ENCODE assay signal across 28 cellular contexts in the genomic region with DNA sequence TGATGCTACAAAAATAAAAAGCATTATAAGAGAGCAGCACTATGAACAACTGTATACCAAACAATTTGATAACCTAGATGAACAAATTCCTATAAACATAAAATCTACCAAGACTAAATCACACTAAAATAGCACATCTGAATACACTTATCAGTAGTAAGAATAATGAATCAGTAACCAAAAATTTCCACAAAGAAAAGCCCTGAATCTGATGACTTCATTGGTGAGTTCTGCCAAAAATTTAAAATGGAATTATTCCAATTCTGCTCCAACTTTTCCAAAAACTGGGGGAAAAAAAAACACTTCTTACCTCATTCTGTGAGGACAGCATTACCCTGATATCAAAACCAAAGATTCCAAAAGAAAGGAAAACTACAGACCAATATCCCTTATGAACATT.
DNase-seq lines count a peak whose midpoint lies in the region; ATAC-seq, FAIRE-seq and TF ChIP-seq lines count a peak whose summit lies in the region.
"Had no signal": no experiment of that assay in that cellular context is flagged by ENCODE, and none has a peak within 500 bp of the region (broad histone marks: within the 10 kb centered on the region; RNA-seq: fewer than 3 reads in every experiment).

No MANE protein-coding gene starts in this region.

- no TSS peak for BruUV-seq in IMR-90 (replicated peaks; lab: Mats Ljungman, UMichigan)

- H4K91ac ChIP-seq in IMR-90 (ENCODE audit: insufficient read depth, low read depth, low read length), result no peak overlapping the region

- no peaks in the 10 kb centered on the region for H4K20me1 ChIP-seq in IMR-90 (ENCODE audit: insufficient read depth, low read length)

- H4K5ac ChIP-seq in IMR-90 (ENCODE audit: low read depth, low read length), result no peak overlapping the region

- no peaks in the 10 kb centered on the region for H3K27me3 Mint-ChIP-seq in activated T-helper 17 cell treated with anti-CD3 and anti-CD28 coated beads, Interleukin-2, amount 50 U/mL, for 72 hours
- H3K27me3 Mint-ChIP-seq: activated CD8-positive, alpha-beta T cell treated with anti-CD3 and anti-CD28 coated beads for 36 hours had no signal

- H3K9me1 ChIP-seq in IMR-90 (ENCODE audit: insufficient read depth, low read length), result no peaks in the 10 kb centered on the region

- intact Hi-C loops in IMR-90 (cut with micrococcal nuclease), result no loop called here

- no peak overlapping the region for H3K4me3 Mint-ChIP-seq in activated T-helper 17 cell treated with anti-CD3 and anti-CD28 coated beads, Interleukin-2, amount 50 U/mL, for 72 hours
- H3K4me3 Mint-ChIP-seq: activated CD8-positive, alpha-beta T cell treated with anti-CD3 and anti-CD28 coated beads for 36 hours; activated naive CD8-positive, alpha-beta T cell treated with anti-CD3 and anti-CD28 coated beads, Interleukin-2, amount 10 ng/mL, durations not matched to agents 7 days and 5 days had no signal

- peaks cover 4% of the 10 kb centered on the region for H3K4me1 ChIP-seq in IMR-90 (ENCODE audit: control insufficient read depth, insufficient read depth, low read length)

- TF ChIP-seq CTCF in AG10803 (conservative IDR thresholded peaks at IDR 0.05; ENCODE audit: low read length) (no peak), IMR-90 (conservative IDR thresholded peaks at IDR 0.05; ENCODE audit: low read depth, low read length) (no peak)

- no peak overlapping the region for H3K4ac ChIP-seq in IMR-90 (ENCODE audit: low read depth, low read length)

- H3K56ac ChIP-seq in IMR-90 (ENCODE audit: extremely low read depth, insufficient read depth, low read length), result no peak overlapping the region

- H2AFZ ChIP-seq in IMR-90 (replicated peaks; ENCODE audit: low read length, poor library complexity), result no peak overlapping the region

- H2BK20ac ChIP-seq in IMR-90 (ENCODE audit: low read depth, low read length), result no peak overlapping the region

- TF ChIP-seq RAD21 in IMR-90 (IDR thresholded peaks at IDR 0.05; ENCODE audit: low read length), result no peak

- in situ Hi-C loops in IMR-90 (cut with MboI; ENCODE audit: low sequenced_read_pairs), result no loop called here

- no peak for TF ChIP-seq POLR2A in IMR-90 (IDR thresholded peaks at IDR 0.05; ENCODE audit: low read depth, low read length)

- H3K27ac Mint-ChIP-seq in activated T-helper 17 cell treated with anti-CD3 and anti-CD28 coated beads, Interleukin-2, amount 50 U/mL, for 72 hours, result no peak overlapping the region
- H3K27ac Mint-ChIP-seq: activated CD8-positive, alpha-beta T cell treated with anti-CD3 and anti-CD28 coated beads for 36 hours; activated naive CD8-positive, alpha-beta T cell treated with anti-CD3 and anti-CD28 coated beads, Interleukin-2, amount 10 ng/mL, durations not matched to agents 7 days and 5 days had no signal

- no peaks in the 10 kb centered on the region for H3K4me1 Mint-ChIP-seq in activated T-helper 17 cell treated with anti-CD3 and anti-CD28 coated beads, Interleukin-2, amount 50 U/mL, for 72 hours
- H3K4me1 Mint-ChIP-seq: activated naive CD8-positive, alpha-beta T cell treated with anti-CD3 and anti-CD28 coated beads, Interleukin-2, amount 10 ng/mL, durations not matched to agents 7 days and 5 days had no signal

- no peak overlapping the region for H3K4me2 ChIP-seq in IMR-90 (ENCODE audit: low read depth, low read length)

- H3K36me3 ChIP-seq in IMR-90 (ENCODE audit: control insufficient read depth, insufficient read depth, low read length), result 0 out of 2 replicates have a peak, but pooled peaks cover 1% of the 10 kb centered on the region
- H3K36me3 ChIP-seq: upper lobe of left lung had no signal

- peak; percentile 42; the same call in 1 of the 2 replicates for ATAC-seq in IMR-90 (ENCODE audit: low read depth)
- ATAC-seq in activated T-helper 17 cell treated with anti-CD3 and anti-CD28 coated beads, Interleukin-2, amount 50 U/mL, for 72 hours (replicated peaks), result no peak
- ATAC-seq: activated CD4-positive, CD25-positive, alpha-beta regulatory T cell treated with anti-CD3 and anti-CD28 coated beads, Interleukin-2, amount 50 U/mL, for 24 hours; activated CD8-positive, alpha-beta T cell treated with anti-CD3 and anti-CD28 coated beads for 36 hours; esophagus mucosa; Panc1 had no signal

- H2AK9ac ChIP-seq in IMR-90 (replicated peaks; ENCODE audit: low read depth, low read length, poor library complexity), result no peak overlapping the region

- no peak overlapping the region for H3K23ac ChIP-seq in IMR-90 (ENCODE audit: low read depth, low read length)

- FAIRE-seq in colon (lab: Jason Lieb, UNC), result peak; percentile 21
- FAIRE-seq: GM12892, TTC549 had no signal

- no peak overlapping the region for H2BK120ac ChIP-seq in IMR-90 (ENCODE audit: low read depth, low read length)

- dilution Hi-C loops in IMR-90 (cut with HindIII; ENCODE audit: low sequenced_read_pairs, unreplicated experiment), result no loop called here

- no peak overlapping the region for H3K18ac ChIP-seq in IMR-90 (ENCODE audit: low read depth, low read length)

- no peak overlapping the region for H4K8ac ChIP-seq in IMR-90 (ENCODE audit: low read depth in 2 of 2, low read length in 2 of 2)

- no peaks in the 10 kb centered on the region for H3K9me3 ChIP-seq in IMR-90 (ENCODE audit: control insufficient read depth, insufficient read depth, low read length)
- H3K9me3 ChIP-seq: upper lobe of left lung had no signal

- H3K9ac ChIP-seq in IMR-90 (ENCODE audit: low read depth, low read length), result no peak overlapping the region

- no peak overlapping the region for H3K4me3 ChIP-seq in AG10803 (ENCODE audit: low read length)
- H3K4me3 ChIP-seq in IMR-90 (ENCODE audit: insufficient read depth, low read depth, low read length), result no peak overlapping the region
- H3K4me3 ChIP-seq: coronary artery, upper lobe of left lung had no signal

- POLR2A ChIA-PET in IMR-90 (lab: Charles Lee; ENCODE audit: unreplicated experiment), result no interaction called here

- H2AK5ac ChIP-seq in IMR-90 (ENCODE audit: low read depth, low read length), result no peak overlapping the region

- no peaks in the 10 kb centered on the region for H3K27me3 ChIP-seq in IMR-90 (ENCODE audit: control insufficient read depth, insufficient read depth, low read length)
- H3K27me3 ChIP-seq: upper lobe of left lung had no signal

- CTCF ChIA-PET in IMR-90 (lab: Yijun Ruan, JAX), result interaction anchor here (0.6 kb wide), 1 partner anchor 104 kb away, joined by 3 read pairs; no protein-coding TSS in a partner anchor

- H3K36me3 Mint-ChIP-seq in activated T-helper 17 cell treated with anti-CD3 and anti-CD28 coated beads, Interleukin-2, amount 50 U/mL, for 72 hours (ENCODE audit: low read depth), result no peaks in the 10 kb centered on the region
- H3K36me3 Mint-ChIP-seq: activated naive CD8-positive, alpha-beta T cell treated with anti-CD3 and anti-CD28 coated beads, Interleukin-2, amount 10 ng/mL, durations not matched to agents 7 days and 5 days had no signal

- H2BK5ac ChIP-seq in IMR-90 (ENCODE audit: low read depth, low read length, poor library complexity, severe bottlenecking), result no peak overlapping the region

- peaks cover 5% of the 10 kb centered on the region for H3K9me3 Mint-ChIP-seq in activated T-helper 17 cell treated with anti-CD3 and anti-CD28 coated beads, Interleukin-2, amount 50 U/mL, for 72 hours
- H3K9me3 Mint-ChIP-seq: activated CD8-positive, alpha-beta T cell treated with anti-CD3 and anti-CD28 coated beads for 36 hours; activated naive CD8-positive, alpha-beta T cell treated with anti-CD3 and anti-CD28 coated beads, Interleukin-2, amount 10 ng/mL, durations not matched to agents 7 days and 5 days had no signal

- H3K27ac ChIP-seq in IMR-90 (ENCODE audit: insufficient read depth, low read length), result no peak overlapping the region
- H3K27ac ChIP-seq: coronary artery, upper lobe of left lung had no signal

- no peak overlapping the region for H2BK15ac ChIP-seq in IMR-90 (ENCODE audit: low read depth, low read length)

- H3K14ac ChIP-seq in IMR-90 (replicated peaks; ENCODE audit: low read depth, low read length), result no peak overlapping the region

- peak; percentile 61 for DNase-seq in AG10803 (ENCODE audit: low read depth)
- peak; percentile 67 for DNase-seq in IMR-90
- peak; percentile 34 for DNase-seq in myocyte (ENCODE audit: low read depth)
- DNase-seq in OCI-M2 (lab: John Stamatoyannopoulos, UW; ENCODE audit: unreplicated experiment), result no peak
- DNase-seq in NK-92 (lab: John Stamatoyannopoulos, UW; ENCODE audit: unreplicated experiment), result no peak
- no peak for DNase-seq in Kasumi-1 (lab: John Stamatoyannopoulos, UW)
- DNase-seq: activated CD8-positive, alpha-beta T cell treated with anti-CD3 and anti-CD28 coated beads for 36 hours; activated effector memory CD4-positive, alpha-beta T cell treated with anti-CD3 and anti-CD28 coated beads, Interleukin-2, amount 50 U/mL, for 16 hours; activated naive CD8-positive, alpha-beta T cell treated with anti-CD3 and anti-CD28 coated beads, Interleukin-2, amount 10 ng/mL, durations not matched to agents 7 days and 5 days; activated T-cell treated with anti-CD3 and anti-CD28 coated beads for 4 hours; C1 segment of cervical spinal cord; Calu3; DND-41; glutamatergic neuron; NCI-H1436; NCI-H510A; NK-92 treated with Interleukin-12 subunit alpha and Interleukin-12 subunit beta, amount 100 ng/mL, for 24 hours; stimulated activated CD8-positive, alpha-beta memory T cell treated with anti-CD3 and anti-CD28 coated beads, Interleukin-4, amount 100 ng/mL, for 48 hours; T-helper 1 cell; upper lobe of left lung had no signal

- no peaks in the 10 kb centered on the region for H3K79me1 ChIP-seq in IMR-90 (ENCODE audit: low read depth in 1 of 2, low read length in 2 of 2)

TF ChIP-seq in IMR-90, 13 proteins besides CTCF, POLR2A, EP300 and RAD21 (continues in another document):
- no peak for TF ChIP-seq RFX5 (IDR thresholded peaks at IDR 0.05; ENCODE audit: low read depth, low read length)
- no peak for TF ChIP-seq NFE2L2 (IDR thresholded peaks at IDR 0.05; ENCODE audit: low read depth, low read length)
- no peak for TF ChIP-seq BHLHE40 (IDR thresholded peaks at IDR 0.05; ENCODE audit: low read depth, low read length)
- no peak for TF ChIP-seq MXI1 (IDR thresholded peaks at IDR 0.05; ENCODE audit: borderline replicate concordance, low read depth, low read length)
- TF ChIP-seq CEBPB (IDR thresholded peaks at IDR 0.05; ENCODE audit: low read depth, low read length), result no peak
- TF ChIP-seq, protein P1, sequence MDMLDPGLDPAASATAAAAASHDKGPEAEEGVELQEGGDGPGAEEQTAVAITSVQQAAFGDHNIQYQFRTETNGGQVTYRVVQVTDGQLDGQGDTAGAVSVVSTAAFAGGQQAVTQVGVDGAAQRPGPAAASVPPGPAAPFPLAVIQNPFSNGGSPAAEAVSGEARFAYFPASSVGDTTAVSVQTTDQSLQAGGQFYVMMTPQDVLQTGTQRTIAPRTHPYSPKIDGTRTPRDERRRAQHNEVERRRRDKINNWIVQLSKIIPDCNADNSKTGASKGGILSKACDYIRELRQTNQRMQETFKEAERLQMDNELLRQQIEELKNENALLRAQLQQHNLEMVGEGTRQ (IDR thresholded peaks at IDR 0.05; ENCODE audit: low read depth, low read length), result no peak
- TF ChIP-seq SMC3 (IDR thresholded peaks at IDR 0.05; ENCODE audit: low read depth, low read length), result no peak

Comparison
In these comparisons a context has a peak if more than half of its experiments do, and no peak if none do; other contexts are left out.
1. DNase-seq: peak in AG10803 (single experiment), IMR-90 (single experiment) and myocyte (single experiment); none in OCI-M2 (single experiment), NK-92 (single experiment) and Kasumi-1 (0 of 2).